8 cellular contexts compared by ENCODE assay signal in genomic region chr3:185976977-185977678, GRCh38. TPM values are rescaled to one million over a fixed set of nuclear protein-coding genes. Genes with fewer than 3 reads are reported as not detected.
A peak's percentile ranks its signal among the peaks of the same experiment; 100 is the strongest.
DNase-seq lines count a peak whose midpoint lies in the region; ATAC-seq, FAIRE-seq and TF ChIP-seq lines count a peak whose summit lies in the region.

No MANE protein-coding gene starts in this region.

- H3K27me3 ChIP-seq in HepG2 (ENCODE audit: control insufficient read depth in 1 of 2, insufficient read depth in 2 of 2, low read length in 2 of 2) = no peaks in the 10 kb centered on the region

- H3K27me3 Mint-ChIP-seq in activated CD4-positive, alpha-beta T cell treated with anti-CD3 and anti-CD28 coated beads, Interleukin-2, amount 10 ng/mL, durations not matched to agents 7 days and 5 days = peaks cover 2% of the 10 kb centered on the region
- H3K27me3 Mint-ChIP-seq in chondrocyte (ENCODE audit: low read depth) = no peaks in the 10 kb centered on the region

- DNase-seq in AG09319 (ENCODE audit: extremely low read depth, low read depth) (no peak), NCI-H524 treated with DMSO at 0.1 percent for 48 hours (lab: John Stamatoyannopoulos, UW) (peak; percentile 35), chondrocyte (ENCODE audit: low spot score) (no peak), HepG2 (ENCODE audit: low spot score) (peak; percentile 46)
- DNase-seq in activated CD4-positive, alpha-beta T cell treated with anti-CD3 and anti-CD28 coated beads, Interleukin-2, amount 10 ng/mL, durations not matched to agents 7 days and 5 days = peak; percentile 83
- DNase-seq in stimulated activated CD4-positive, alpha-beta T cell treated with anti-CD3 and anti-CD28 coated beads, TNF-alpha, amount 100 ng/mL, for 24 hours (ENCODE audit: low read depth in 3 of 3) = peak; percentile 72 to 87 (median 78)

- no peaks in the 10 kb centered on the region for H3K79me2 ChIP-seq in HepG2 (ENCODE audit: insufficient read depth, low read length)

- no peaks in the 10 kb centered on the region for H3K9me3 Mint-ChIP-seq in activated CD4-positive, alpha-beta T cell treated with anti-CD3 and anti-CD28 coated beads, Interleukin-2, amount 10 ng/mL, durations not matched to agents 7 days and 5 days
- no peaks in the 10 kb centered on the region for H3K9me3 Mint-ChIP-seq in chondrocyte (ENCODE audit: low read depth)

- peak; percentile 90 for TF ChIP-seq CTCF in AG09319 (IDR thresholded peaks at IDR 0.05; ENCODE audit: low read depth, low read length)
- peak; percentile 97 for TF ChIP-seq CTCF in chondrocyte (IDR thresholded peaks at IDR 0.05)
- TF ChIP-seq CTCF in HepG2 (CRISPR knock-in tag; IDR thresholded peaks at IDR 0.05) = peak; percentile 86

- ATAC-seq in GM18907 (IDR thresholded peaks at IDR 0.05; ENCODE audit: unreplicated experiment) (peak; percentile 75), HG03280 (IDR thresholded peaks at IDR 0.05; ENCODE audit: unreplicated experiment) (peak; percentile 82), HepG2 (peak; percentile 48)

- no peaks in the 10 kb centered on the region for H4K20me1 ChIP-seq in HepG2 (ENCODE audit: insufficient read depth, low read length)

- in situ Hi-C loops in HepG2 (cut with HindIII; ENCODE audit: extremely low pct_ligation_motif_present, low pct_unique_long_range_greater_than_20kb) = loop anchor here (25.0 kb wide), 1 partner anchor 835 kb away; the partner anchor contains the start of gene RFC4

- H3K27ac Mint-ChIP-seq in activated CD4-positive, alpha-beta T cell treated with anti-CD3 and anti-CD28 coated beads, Interleukin-2, amount 10 ng/mL, durations not matched to agents 7 days and 5 days = no peak overlapping the region
- no peak overlapping the region for H3K27ac Mint-ChIP-seq in chondrocyte (ENCODE audit: unreplicated experiment)

- intact Hi-C loops in HepG2 (cut with micrococcal nuclease; ENCODE audit: unreplicated experiment) = loop anchor here (1.0 kb wide), 1 partner anchor 34 kb away; no protein-coding TSS in a partner anchor

- CTCF ChIA-PET in activated CD4-positive, alpha-beta T cell treated with anti-CD3 and anti-CD28 coated beads, Interleukin-2, amount 10 ng/mL, durations not matched to agents 7 days and 5 days (lab: Charles Lee) = interaction anchor here (0.6 to 1.7 kb wide), 9 partner anchors 13 to 1611 kb away, joined by 3 to 6 read pairs (median 3); no protein-coding TSS in a partner anchor
- CTCF ChIA-PET in HepG2 (lab: Yijun Ruan, JAX; ENCODE audit: low intra/inter-chr PET ratio, low total read pairs) = interaction anchor here (1.2 to 1.8 kb wide), 5 partner anchors 23 to 301 kb away, joined by 3 to 12 read pairs (median 6); no protein-coding TSS in a partner anchor

- H3K9me3 ChIP-seq in HepG2 (ENCODE audit: low read length) = no peaks in the 10 kb centered on the region

- peaks cover 26% of the 10 kb centered on the region for H3K4me1 ChIP-seq in HepG2 (ENCODE audit: insufficient read depth, low read length)

- H3K4me2 ChIP-seq in HepG2 (ENCODE audit: low read depth, low read length) = no peak overlapping the region

- no TSS peak for BruUV-seq in HepG2 (replicated peaks; lab: Mats Ljungman, UMichigan)

- peak; percentile 83 for FAIRE-seq in HepG2 (lab: Jason Lieb, UNC)

- H3K36me3 ChIP-seq in HepG2 (replicated peaks in 1 of 2; ENCODE audit: control insufficient read depth in 1 of 2, insufficient read depth in 2 of 2, low read length in 2 of 2) = no peaks in the 10 kb centered on the region

- no peaks in the 10 kb centered on the region for H3K36me3 Mint-ChIP-seq in activated CD4-positive, alpha-beta T cell treated with anti-CD3 and anti-CD28 coated beads, Interleukin-2, amount 10 ng/mL, durations not matched to agents 7 days and 5 days (ENCODE audit: low read depth)
- H3K36me3 Mint-ChIP-seq in chondrocyte (ENCODE audit: low read depth) = peaks cover 3% of the 10 kb centered on the region

- TF ChIP-seq EP300 in HepG2 (IDR thresholded peaks at IDR 0.05; ENCODE audit: low read depth in 2 of 2, low read length in 2 of 2) (no peak), HepG2 (CRISPR knock-in tag; IDR thresholded peaks at IDR 0.05; ENCODE audit: borderline replicate concordance) (no peak)

- no peak for TF ChIP-seq POLR2A in HepG2 (IDR thresholded peaks at IDR 0.05; ENCODE audit: insufficient read depth in 1 of 2, low read depth in 2 of 2, low read length in 2 of 2)

- 50% methylated on average over 6 of the region's 6 CpGs for WGBS in HepG2 (ENCODE audit: low lambda C conversion rate)

- no peak overlapping the region for H3K27ac ChIP-seq in HepG2 (ENCODE audit: extremely low read length, insufficient read depth, low read length)

- H3K4me3 Mint-ChIP-seq in activated CD4-positive, alpha-beta T cell treated with anti-CD3 and anti-CD28 coated beads, Interleukin-2, amount 10 ng/mL, durations not matched to agents 7 days and 5 days = no peak overlapping the region
- H3K4me3 Mint-ChIP-seq in chondrocyte (ENCODE audit: unreplicated experiment) = no peak overlapping the region

- H3K4me3 ChIP-seq in HepG2 (replicated peaks in 1 of 3; ENCODE audit: insufficient read depth in 1 of 3, low read depth in 2 of 3, low read length in 3 of 3) = no peak overlapping the region

- TF ChIP-seq RAD21 in HepG2 (CRISPR knock-in tag; IDR thresholded peaks at IDR 0.05) = peak; percentile 59

- POLR2A ChIA-PET in activated CD4-positive, alpha-beta T cell treated with anti-CD3 and anti-CD28 coated beads, Interleukin-2, amount 10 ng/mL, durations not matched to agents 7 days and 5 days (lab: Charles Lee) = interaction anchor here (0.6 kb wide), 1 partner anchor 45 kb away, joined by 8 read pairs; no protein-coding TSS in a partner anchor
- POLR2A ChIA-PET in HepG2 (lab: Yijun Ruan, JAX) = interaction anchor here (1.3 kb wide), 1 partner anchor 24 kb away, joined by 3 read pairs; no protein-coding TSS in a partner anchor

- peaks cover 8% of the 10 kb centered on the region for H3K4me1 Mint-ChIP-seq in activated CD4-positive, alpha-beta T cell treated with anti-CD3 and anti-CD28 coated beads, Interleukin-2, amount 10 ng/mL, durations not matched to agents 7 days and 5 days
- peaks cover 28% of the 10 kb centered on the region for H3K4me1 Mint-ChIP-seq in chondrocyte (ENCODE audit: low read depth)

- no peak overlapping the region for H2AFZ ChIP-seq in HepG2 (ENCODE audit: low read length)

- no peak overlapping the region for H3K9ac ChIP-seq in HepG2 (ENCODE audit: insufficient read depth, low read depth, low read length)

TF ChIP-seq in HepG2, 621 proteins besides CTCF, POLR2A, EP300 and RAD21 (continues in another document):
- TF ChIP-seq ZNF234 (CRISPR knock-in tag; conservative IDR thresholded peaks at IDR 0.05) (no peak), ATF7-NPFF (CRISPR knock-in tag; IDR thresholded peaks at IDR 0.05; ENCODE audit: low read depth) (no peak), ZBTB21 (CRISPR knock-in tag; IDR thresholded peaks at IDR 0.05) (no peak), CCDC6 (CRISPR knock-in tag; IDR thresholded peaks at IDR 0.05) (no peak), PAWR (CRISPR knock-in tag; IDR thresholded peaks at IDR 0.05; ENCODE audit: borderline replicate concordance) (no peak), ZSCAN21 (CRISPR knock-in tag; IDR thresholded peaks at IDR 0.05; ENCODE audit: borderline replicate concordance) (no peak), HNF4A (CRISPR knock-in tag; IDR thresholded peaks at IDR 0.05) (no peak), IKZF1 (IDR thresholded peaks at IDR 0.05) (no peak), ZNF484 (CRISPR knock-in tag; IDR thresholded peaks at IDR 0.05; ENCODE audit: borderline replicate concordance, low read depth) (no peak), HES4 (CRISPR knock-in tag; IDR thresholded peaks at IDR 0.05; ENCODE audit: borderline replicate concordance) (no peak), RFXANK (CRISPR knock-in tag; IDR thresholded peaks at IDR 0.05) (no peak), ZNF136 (CRISPR knock-in tag; IDR thresholded peaks at IDR 0.05; ENCODE audit: low read depth) (no peak), PPARG (CRISPR knock-in tag; conservative IDR thresholded peaks at IDR 0.05) (0 out of 2 replicates have a peak, but pooled peaks have one; percentile 12)

RNA-seq across cellular contexts. Expression of gene TRA2B, which starts 39.3 kb away (rescaled TPM):
- 100 to 1,000 TPM; 224 to 284 TPM for total RNA-seq in activated CD4-positive, alpha-beta T cell treated with anti-CD3 and anti-CD28 coated beads, Interleukin-2, amount 10 ng/mL, durations not matched to agents 7 days and 5 days
- total RNA-seq in chondrocyte (75.7 to 117 TPM (median 85.8 TPM) in 3 replicates), HepG2 (2016; rRNA removed; fragmentation: Illumina TruSeq; extraction: Trizol) (241 and 259 TPM in 2 replicates)
- total RNA-seq in HepG2 (2016; cell fraction: cytosol; rRNA removed; fragmentation: Illumina TruSeq; extraction: Trizol; ENCODE audit: low read depth) = 38.2 and 46.4 TPM in 2 replicates
- total RNA-seq in HepG2 (2016; cell fraction: insoluble cytoplasmic fraction; rRNA removed; fragmentation: Illumina TruSeq; extraction: Trizol) = 252 and 280 TPM in 2 replicates
- 76.5 and 81.0 TPM in 2 replicates for total RNA-seq in HepG2 (2016; cell fraction: membrane; rRNA removed; fragmentation: Illumina TruSeq; extraction: Trizol)
- total RNA-seq in HepG2 (2016; cell fraction: nucleus; rRNA removed; fragmentation: Illumina TruSeq; extraction: Trizol) = 391 and 395 TPM in 2 replicates
- polyA plus RNA-seq in HepG2 (2011; rRNA removed) = 83.9 and 105 TPM in 2 replicates
- polyA plus RNA-seq in HepG2 (2011; cell fraction: cytosol; rRNA removed) = 65.0 and 65.1 TPM in 2 replicates
- 235 and 261 TPM in 2 replicates for polyA plus RNA-seq in HepG2 (2011; cell fraction: nucleus; rRNA removed)
- 62.0 and 93.0 TPM in 2 replicates for polyA plus RNA-seq in HepG2 (2012)
- polyA plus RNA-seq in HepG2 (2016; cell fraction: cytosol; fragmentation: Illumina TruSeq; extraction: Trizol; ENCODE audit: low read depth) = 42.7 and 46.3 TPM in 2 replicates
- 362 and 401 TPM in 2 replicates for polyA plus RNA-seq in HepG2 (2016; cell fraction: insoluble cytoplasmic fraction; fragmentation: Illumina TruSeq; extraction: Trizol; ENCODE audit: low read depth)
- polyA plus RNA-seq in HepG2 (2016; cell fraction: membrane; fragmentation: Illumina TruSeq; extraction: Trizol; ENCODE audit: low read depth) = 75.5 and 84.5 TPM in 2 replicates
- 261 and 267 TPM in 2 replicates for polyA plus RNA-seq in HepG2 (2016; cell fraction: nucleus; fragmentation: Illumina TruSeq; extraction: Trizol; ENCODE audit: insufficient read depth, low read depth)
- polyA minus RNA-seq in HepG2 (2011; rRNA and poly(A)+ RNA removed; ENCODE audit: low replicate concordance) = 162 and 478 TPM in 2 replicates
- 95.7 and 153 TPM in 2 replicates for polyA minus RNA-seq in HepG2 (2011; cell fraction: cytosol; rRNA and poly(A)+ RNA removed)
- polyA minus RNA-seq in HepG2 (2011; cell fraction: nucleus; rRNA and poly(A)+ RNA removed) = 674 and 713 TPM in 2 replicates

Comparison
In these comparisons a context has a peak if more than half of its experiments do, and no peak if none do; other contexts are left out.
1. DNase-seq: peak in NCI-H524 treated with DMSO at 0.1 percent for 48 hours (single experiment), activated CD4-positive, alpha-beta T cell treated with anti-CD3 and anti-CD28 coated beads, Interleukin-2, amount 10 ng/mL, durations not matched to agents 7 days and 5 days (single experiment), HepG2 (single experiment) and stimulated activated CD4-positive, alpha-beta T cell treated with anti-CD3 and anti-CD28 coated beads, TNF-alpha, amount 100 ng/mL, for 24 hours (3 of 3); none in AG09319 (single experiment) and chondrocyte (single experiment).
2. Peak in every context shown above with its lines, with median percentiles within 50 percentile points of each other: CTCF ChIP-seq and ATAC-seq.